ENCODE assay signal across 11 cellular contexts in genomic region chrX:100625985-100626491, GRCh38. TPM values are rescaled to one million over a fixed set of nuclear protein-coding genes. Genes with fewer than 3 reads are reported as not detected.
DNase-seq lines count a peak whose midpoint lies in the region; ATAC-seq and TF ChIP-seq lines count a peak whose summit lies in the region.
"Had no signal": no experiment of that assay in that cellular context is flagged by ENCODE, and none has a peak within 500 bp of the region (broad histone marks: within the 10 kb centered on the region; RNA-seq: fewer than 3 reads in every experiment).

No MANE protein-coding gene starts in this region.

- no peak overlapping the region for H3K27ac Mint-ChIP-seq in memory B cell
- no peak overlapping the region for H3K27ac Mint-ChIP-seq in activated T-helper 2 cell treated with anti-CD3 and anti-CD28 coated beads, Interferon-gamma antibody, Interleukin-2, Interleukin-4, amounts not matched to agents 10 μg/mL and 5 μg/mL and 100 μg/mL, durations not matched to agents 14 hours and 24 hours and 36 hours

- peaks cover 6% of the 10 kb centered on the region for H3K4me1 Mint-ChIP-seq in memory B cell
- peaks cover 9% of the 10 kb centered on the region for H3K4me1 Mint-ChIP-seq in activated T-helper 2 cell treated with anti-CD3 and anti-CD28 coated beads, Interferon-gamma antibody, Interleukin-2, Interleukin-4, amounts not matched to agents 10 μg/mL and 5 μg/mL and 100 μg/mL, durations not matched to agents 14 hours and 24 hours and 36 hours (ENCODE audit: low read depth)

- H3K9me3 Mint-ChIP-seq in memory B cell = no peaks in the 10 kb centered on the region
- no peaks in the 10 kb centered on the region for H3K9me3 Mint-ChIP-seq in activated T-helper 2 cell treated with anti-CD3 and anti-CD28 coated beads, Interferon-gamma antibody, Interleukin-2, Interleukin-4, amounts not matched to agents 10 μg/mL and 5 μg/mL and 100 μg/mL, durations not matched to agents 14 hours and 24 hours and 36 hours

- H3K27me3 Mint-ChIP-seq in memory B cell = no peaks in the 10 kb centered on the region
- peaks cover 19% of the 10 kb centered on the region for H3K27me3 Mint-ChIP-seq in activated T-helper 2 cell treated with anti-CD3 and anti-CD28 coated beads, Interferon-gamma antibody, Interleukin-2, Interleukin-4, amounts not matched to agents 10 μg/mL and 5 μg/mL and 100 μg/mL, durations not matched to agents 14 hours and 24 hours and 36 hours (ENCODE audit: low read depth)

- peak overlapping the region; percentile 29 for H3K4me3 Mint-ChIP-seq in memory B cell
- H3K4me3 Mint-ChIP-seq in activated T-helper 2 cell treated with anti-CD3 and anti-CD28 coated beads, Interferon-gamma antibody, Interleukin-2, Interleukin-4, amounts not matched to agents 10 μg/mL and 5 μg/mL and 100 μg/mL, durations not matched to agents 14 hours and 24 hours and 36 hours (ENCODE audit: low read depth) = no peak overlapping the region

- peak; percentile 98 for ATAC-seq in HG02588 (IDR thresholded peaks at IDR 0.05; ENCODE audit: unreplicated experiment)
- peak; percentile 91 for ATAC-seq in memory B cell (ENCODE audit: low read depth)
- ATAC-seq: A549, left ventricle myocardium superior had no signal

- DNase-seq in NK-92 treated with Interleukin-12 subunit alpha and Interleukin-12 subunit beta, amount 100 ng/mL, for 24 hours (lab: John Stamatoyannopoulos, UW) = peak; percentile 1
- no peak for DNase-seq in NK-92 (lab: John Stamatoyannopoulos, UW; ENCODE audit: unreplicated experiment)
- peak; percentile 81 for DNase-seq in KBM-7
- peak in 1 of 2 donors; percentile 9 for DNase-seq in memory B cell (ENCODE audit: low spot score in 2 of 2)
- DNase-seq in erythroblast (lab: John Stamatoyannopoulos, UW) = no peak
- no peak for DNase-seq in stimulated activated naive CD4-positive, alpha-beta T cell treated with Interleukin-2 at 50 U/mL for 16 hours (lab: John Stamatoyannopoulos, UW)
- no peak for DNase-seq in activated T-helper 2 cell treated with anti-CD3 and anti-CD28 coated beads, Interferon-gamma antibody, Interleukin-2, Interleukin-4, amounts not matched to agents 10 μg/mL and 5 μg/mL and 100 μg/mL, durations not matched to agents 14 hours and 24 hours and 36 hours (ENCODE audit: low spot score)
- DNase-seq: left ventricle myocardium superior had no signal

- no peaks in the 10 kb centered on the region for H3K36me3 Mint-ChIP-seq in memory B cell
- H3K36me3 Mint-ChIP-seq in activated T-helper 2 cell treated with anti-CD3 and anti-CD28 coated beads, Interferon-gamma antibody, Interleukin-2, Interleukin-4, amounts not matched to agents 10 μg/mL and 5 μg/mL and 100 μg/mL, durations not matched to agents 14 hours and 24 hours and 36 hours (ENCODE audit: low read depth) = no peaks in the 10 kb centered on the region

- in situ Hi-C loops in KBM-7 (cut with MboI; ENCODE audit: low pct_unique_long_range_greater_than_20kb, low sequenced_read_pairs) = no loop called here

- no peak for TF ChIP-seq POLR2A in erythroblast (IDR thresholded peaks at IDR 0.05; ENCODE audit: low read length)

- intact Hi-C loops in activated T-helper 2 cell treated with anti-CD3 and anti-CD28 coated beads, Interferon-gamma antibody, Interleukin-2, Interleukin-4, amounts not matched to agents 10 μg/mL and 5 μg/mL and 100 μg/mL, durations not matched to agents 14 hours and 24 hours and 36 hours (cut with micrococcal nuclease) = no loop called here

RNA-seq across cellular contexts. Expression of gene TSPAN6, which starts 10.6 kb away (rescaled TPM):
- not detected in 2 replicates for total RNA-seq in activated T-helper 2 cell treated with anti-CD3 and anti-CD28 coated beads, Interferon-gamma antibody, Interleukin-2, Interleukin-4, amounts not matched to agents 10 μg/mL and 5 μg/mL and 100 μg/mL, durations not matched to agents 14 hours and 24 hours and 36 hours
- total RNA-seq: T-helper 1 cell treated with Interleukin-12 subunit alpha and Interleukin-12 subunit beta and Interleukin-4 antibody, amounts not matched to agents 30 ng/mL and 1 ng/mL, for 36 hours had no signal

RNA-seq across cellular contexts. Expression of gene SRPX2, which starts 18.0 kb away (rescaled TPM):
- total RNA-seq in activated T-helper 2 cell treated with anti-CD3 and anti-CD28 coated beads, Interferon-gamma antibody, Interleukin-2, Interleukin-4, amounts not matched to agents 10 μg/mL and 5 μg/mL and 100 μg/mL, durations not matched to agents 14 hours and 24 hours and 36 hours = not detected in 2 replicates
- total RNA-seq: T-helper 1 cell treated with Interleukin-12 subunit alpha and Interleukin-12 subunit beta and Interleukin-4 antibody, amounts not matched to agents 30 ng/mL and 1 ng/mL, for 36 hours had no signal

RNA-seq across cellular contexts. Expression of gene TNMD, which starts 41.3 kb away (rescaled TPM):
- total RNA-seq in activated T-helper 2 cell treated with anti-CD3 and anti-CD28 coated beads, Interferon-gamma antibody, Interleukin-2, Interleukin-4, amounts not matched to agents 10 μg/mL and 5 μg/mL and 100 μg/mL, durations not matched to agents 14 hours and 24 hours and 36 hours = not detected in 2 replicates
- total RNA-seq: left ventricle myocardium superior; T-helper 1 cell treated with Interleukin-12 subunit alpha and Interleukin-12 subunit beta and Interleukin-4 antibody, amounts not matched to agents 30 ng/mL and 1 ng/mL, for 36 hours had no signal

Comparison
In these comparisons a context has a peak if more than half of its experiments do, and no peak if none do; other contexts are left out.
1. DNase-seq: peak in NK-92 treated with Interleukin-12 subunit alpha and Interleukin-12 subunit beta, amount 100 ng/mL, for 24 hours (single experiment) and KBM-7 (single experiment); none in NK-92 (single experiment), erythroblast (0 of 2), stimulated activated naive CD4-positive, alpha-beta T cell treated with Interleukin-2 at 50 U/mL for 16 hours (single experiment) and activated T-helper 2 cell treated with anti-CD3 and anti-CD28 coated beads, Interferon-gamma antibody, Interleukin-2, Interleukin-4, amounts not matched to agents 10 μg/mL and 5 μg/mL and 100 μg/mL, durations not matched to agents 14 hours and 24 hours and 36 hours (single experiment).